ENCODE assay signal across 7 cellular contexts in genomic region chr19:12937243-12938053, GRCh38. TPM values are rescaled to one million over a fixed set of nuclear protein-coding genes. Genes with fewer than 3 reads are reported as not detected.
DNase-seq lines count a peak whose midpoint lies in the region; ATAC-seq and TF ChIP-seq lines count a peak whose summit lies in the region.

No MANE protein-coding gene starts in this region.

- peaks cover 65% of the 10 kb centered on the region for H3K4me1 Mint-ChIP-seq in dendritic cell treated with granulocyte-macrophage colony-stimulating factor and Interleukin-4, amounts not matched to agents 40 ng/mL and 50 ng/mL, for 4 days (ENCODE audit: low read depth)

- H3K4me1 ChIP-seq in HUES64 (ENCODE audit: insufficient read depth, low read length) (peaks cover 17% of the 10 kb centered on the region; the same call in 1 of the 2 replicates), mucosa of descending colon (ENCODE audit: low read depth) (peaks cover 26% of the 10 kb centered on the region)

- no peaks in the 10 kb centered on the region for H3K9me3 Mint-ChIP-seq in dendritic cell treated with granulocyte-macrophage colony-stimulating factor and Interleukin-4, amounts not matched to agents 40 ng/mL and 50 ng/mL, for 4 days

- H3K4me3 Mint-ChIP-seq in dendritic cell treated with granulocyte-macrophage colony-stimulating factor and Interleukin-4, amounts not matched to agents 40 ng/mL and 50 ng/mL, for 4 days, result peak overlapping the region; percentile 94

- H3K27ac ChIP-seq in HUES64 (ENCODE audit: low read depth, low read length), result peak overlapping the region; percentile 84

- ATAC-seq in mucosa of descending colon, result no peak

- H3K27ac Mint-ChIP-seq in dendritic cell treated with granulocyte-macrophage colony-stimulating factor and Interleukin-4, amounts not matched to agents 40 ng/mL and 50 ng/mL, for 4 days, result peak overlapping the region; percentile 95

- peak; percentile 99 for DNase-seq in GF-D8 (lab: John Stamatoyannopoulos, UW)
- DNase-seq in RKO (ENCODE audit: low spot score), result peak; percentile 88
- peak in 1 of 3 donors; percentile 49 for DNase-seq in mucosa of descending colon
- no peak for DNase-seq in epidermal melanocyte (ENCODE audit: insufficient read length, low spot score)
- no peak for DNase-seq in NCI-H345 treated with DMSO at 0.1 percent for 48 hours (lab: John Stamatoyannopoulos, UW; ENCODE audit: unreplicated experiment)

- no peaks in the 10 kb centered on the region for H3K27me3 ChIP-seq in HUES64 (ENCODE audit: insufficient read depth, low read length)

- H3K4me3 ChIP-seq in HUES64 (ENCODE audit: low read length) (peak overlapping the region; percentile 92), mucosa of descending colon (peak overlapping the region; percentile 98)

- peak overlapping the region; percentile 57 for H3K9ac ChIP-seq in HUES64 (ENCODE audit: low read depth, low read length)

- H3K36me3 ChIP-seq in HUES64 (ENCODE audit: insufficient read depth, low read length) (peaks cover 35% of the 10 kb centered on the region), mucosa of descending colon (ENCODE audit: low read depth) (no peaks in the 10 kb centered on the region)

- TF ChIP-seq CTCF in mucosa of descending colon (IDR thresholded peaks at IDR 0.05), result no peak

- no peaks in the 10 kb centered on the region for H3K27me3 Mint-ChIP-seq in dendritic cell treated with granulocyte-macrophage colony-stimulating factor and Interleukin-4, amounts not matched to agents 40 ng/mL and 50 ng/mL, for 4 days

- H3K36me3 Mint-ChIP-seq in dendritic cell treated with granulocyte-macrophage colony-stimulating factor and Interleukin-4, amounts not matched to agents 40 ng/mL and 50 ng/mL, for 4 days (ENCODE audit: low read depth), result peaks cover 52% of the 10 kb centered on the region

- 1% methylated on average over 23 of the region's 23 CpGs for WGBS in HUES64

- no peaks in the 10 kb centered on the region for H3K9me3 ChIP-seq in HUES64 (ENCODE audit: insufficient read depth, low read depth, low read length)
- no peaks in the 10 kb centered on the region for H3K9me3 ChIP-seq in mucosa of descending colon

- intact Hi-C loops in dendritic cell treated with granulocyte-macrophage colony-stimulating factor and Interleukin-4, amounts not matched to agents 40 ng/mL and 50 ng/mL, for 4 days (cut with micrococcal nuclease), result no loop called here
- intact Hi-C loops in mucosa of descending colon (cut with DNase I, micrococcal nuclease), result no loop called here

RNA-seq across cellular contexts. Expression of gene CALR, which starts 1.0 kb away (rescaled TPM):
- polyA plus RNA-seq in HUES64 (2013, experiment 1 of 2), result 643 TPM
- polyA plus RNA-seq in HUES64 (2013, experiment 2 of 2), result 620 TPM
- 100 to 1,000 TPM; 433 to 945 (median 637) TPM for total RNA-seq in mucosa of descending colon

RNA-seq across cellular contexts. Expression of gene FARSA, which starts 3.9 kb away (rescaled TPM):
- 62.6 TPM for polyA plus RNA-seq in HUES64 (2013, experiment 1 of 2)
- 50.9 TPM for polyA plus RNA-seq in HUES64 (2013, experiment 2 of 2)
- total RNA-seq in mucosa of descending colon, result 10 to 100 TPM; 44.1 to 54.0 (median 48.1) TPM

RNA-seq across cellular contexts. Expression of gene RAD23A, which starts 8.2 kb away (rescaled TPM):
- 48.9 TPM for polyA plus RNA-seq in HUES64 (2013, experiment 1 of 2)
- polyA plus RNA-seq in HUES64 (2013, experiment 2 of 2), result 72.1 TPM
- total RNA-seq in mucosa of descending colon, result 100 to 1,000 TPM in 1 of 3 donors, 10 to 100 TPM in 2; 76.4 to 117 (median 81.4) TPM

RNA-seq across cellular contexts. Expression of gene SYCE2, which starts 18.4 kb away (rescaled TPM):
- polyA plus RNA-seq in HUES64 (2013, experiment 1 of 2), result 1.00 TPM
- 1.4 TPM for polyA plus RNA-seq in HUES64 (2013, experiment 2 of 2)
- total RNA-seq in mucosa of descending colon, result 1 to 10 TPM in 1 of 3 donors, not detected in 2; 1.2 TPM

RNA-seq across cellular contexts. Expression of gene GADD45GIP1, which starts 19.6 kb away (rescaled TPM):
- 60.2 TPM for polyA plus RNA-seq in HUES64 (2013, experiment 1 of 2)
- 57.6 TPM for polyA plus RNA-seq in HUES64 (2013, experiment 2 of 2)
- total RNA-seq in mucosa of descending colon, result 10 to 100 TPM in 2 of 3 donors, 1 to 10 TPM in 1; 10.0 to 16.4 (median 14.1) TPM

Comparison
In these comparisons a context has a peak if more than half of its experiments do, and no peak if none do; other contexts are left out.
1. DNase-seq: peak in GF-D8 (single experiment) and RKO (single experiment); none in epidermal melanocyte (single experiment) and NCI-H345 treated with DMSO at 0.1 percent for 48 hours (single experiment).